3 cellular contexts compared by ENCODE assay signal in genomic region chr16:69954241-69954640, GRCh38. TPM values are rescaled to one million over a fixed set of nuclear protein-coding genes. Genes with fewer than 3 reads are reported as not detected.
"Had no signal": no experiment of that assay in that cellular context is flagged by ENCODE, and none has a peak within 500 bp of the region (broad histone marks: within the 10 kb centered on the region; RNA-seq: fewer than 3 reads in every experiment).

No MANE protein-coding gene starts in this region.

RNA-seq across cellular contexts. Expression of gene CLEC18A, which starts 3.1 kb away (rescaled TPM):
- total RNA-seq: HT-29 had no signal
- polyA plus RNA-seq: IgD-negative memory B cell, IMR-90 had no signal
